ENCODE assay signal across 13 cellular contexts in genomic region chr12:53482626-53483165, GRCh38. TPM values are rescaled to one million over a fixed set of nuclear protein-coding genes. Genes with fewer than 3 reads are reported as not detected.
DNase-seq lines count a peak whose midpoint lies in the region; ATAC-seq and TF ChIP-seq lines count a peak whose summit lies in the region.
"Had no signal": no experiment of that assay in that cellular context is flagged by ENCODE, and none has a peak within 500 bp of the region (broad histone marks: within the 10 kb centered on the region; RNA-seq: fewer than 3 reads in every experiment).

No MANE protein-coding gene starts in this region.

- peaks cover 5% of the 10 kb centered on the region for H3K4me1 Mint-ChIP-seq in activated naive CD8-positive, alpha-beta T cell (ENCODE audit: low read depth)

- H3K79me2 ChIP-seq in DND-41 (ENCODE audit: insufficient read depth, low read length), result peaks cover 17% of the 10 kb centered on the region; the same call in 1 of the 2 replicates

- no peak overlapping the region for H3K4me3 Mint-ChIP-seq in activated naive CD8-positive, alpha-beta T cell
- H3K4me3 Mint-ChIP-seq: B cell had no signal

- peaks cover 55% of the 10 kb centered on the region for H4K20me1 ChIP-seq in DND-41 (ENCODE audit: insufficient read depth, low read length)

- H3K4me2 ChIP-seq in DND-41 (ENCODE audit: insufficient read depth, low read length), result no peak overlapping the region

- H3K36me3 Mint-ChIP-seq in activated naive CD8-positive, alpha-beta T cell, result peaks cover 2% of the 10 kb centered on the region

- H3K36me3 ChIP-seq in DND-41 (ENCODE audit: insufficient read depth, low read length), result peaks cover 97% of the 10 kb centered on the region

- no peak overlapping the region for H2AFZ ChIP-seq in DND-41 (ENCODE audit: low read depth, low read length)

- no peaks in the 10 kb centered on the region for H3K9me3 ChIP-seq in DND-41 (ENCODE audit: insufficient read depth, low read length, severe bottlenecking)
- H3K9me3 ChIP-seq: body of pancreas had no signal

- DNase-seq in DND-41, result no peak
- peak; percentile 87 for DNase-seq in mesenteric fat pad (ENCODE audit: low spot score)
- no peak for DNase-seq in GOT3 (lab: John Stamatoyannopoulos, UW)
- no peak for DNase-seq in COR-L47 (lab: John Stamatoyannopoulos, UW)
- DNase-seq: GDM1; NCI-H2107; stimulated activated naive CD8-positive, alpha-beta T cell treated with anti-CD3 and anti-CD28 coated beads, Interleukin-15, Interleukin-2, amounts not matched to agents 100 U/mL and 50 U/mL, for 24 hours; T-helper 9 cell had no signal

- no peak overlapping the region for H3K27ac ChIP-seq in DND-41 (ENCODE audit: low read length)

- peak overlapping the region; percentile 55 for H3K27ac Mint-ChIP-seq in activated naive CD8-positive, alpha-beta T cell
- H3K27ac Mint-ChIP-seq: B cell had no signal

- H3K27me3 Mint-ChIP-seq in activated naive CD8-positive, alpha-beta T cell, result no peaks in the 10 kb centered on the region
- H3K27me3 Mint-ChIP-seq: B cell had no signal

- no peak for TF ChIP-seq CTCF in DND-41 (IDR thresholded peaks at IDR 0.05; ENCODE audit: borderline replicate concordance, extremely low read depth, low read length, poor library complexity, severe bottlenecking)

- no peaks in the 10 kb centered on the region for H3K27me3 ChIP-seq in DND-41 (ENCODE audit: insufficient read depth, low read length, poor library complexity)
- H3K27me3 ChIP-seq: body of pancreas had no signal

- no peaks in the 10 kb centered on the region for H3K9me3 Mint-ChIP-seq in activated naive CD8-positive, alpha-beta T cell (ENCODE audit: low read depth)

- H3K4me1 ChIP-seq in DND-41 (ENCODE audit: insufficient read depth, low read length), result no peaks in the 10 kb centered on the region
- H3K4me1 ChIP-seq: body of pancreas had no signal

- no peak overlapping the region for H3K9ac ChIP-seq in DND-41 (ENCODE audit: low read depth, low read length)

- ATAC-seq in DND-41 (ENCODE audit: insufficient read depth, low read depth), result peak; percentile 17
- no peak for ATAC-seq in HG03025 (IDR thresholded peaks at IDR 0.05; ENCODE audit: low FRiP score, unreplicated experiment)

- no peak overlapping the region for H3K4me3 ChIP-seq in DND-41 (ENCODE audit: low read depth in 1 of 2, low read length in 2 of 2)
- H3K4me3 ChIP-seq: body of pancreas had no signal

RNA-seq across cellular contexts. Expression of gene MAP3K12, which starts 16.6 kb away (rescaled TPM):
- total RNA-seq in mesenteric fat pad, result 12.2 TPM

RNA-seq across cellular contexts. Expression of gene TARBP2, which starts 18.4 kb away (rescaled TPM):
- total RNA-seq in mesenteric fat pad, result 16.8 TPM

RNA-seq across cellular contexts. Expression of gene NPFF, which starts 24.6 kb away (rescaled TPM):
- not detected for total RNA-seq in mesenteric fat pad
- total RNA-seq: B cell, body of pancreas, epithelial cell of proximal tubule had no signal

RNA-seq across cellular contexts. Expression of gene PCBP2, which starts 30.8 kb away (rescaled TPM):
- total RNA-seq in mesenteric fat pad, result 722 TPM

RNA-seq across cellular contexts. Expression of gene PRR13, which starts 41.2 kb away (rescaled TPM):
- 119 TPM for total RNA-seq in mesenteric fat pad
